Comparison of ENCODE assay signal across 23 cellular contexts in genomic region chr16:84572096-84572495, GRCh38. TPM values are rescaled to one million over a fixed set of nuclear protein-coding genes. Genes with fewer than 3 reads are reported as not detected.
DNase-seq lines count a peak whose midpoint lies in the region; ATAC-seq and TF ChIP-seq lines count a peak whose summit lies in the region.
"Had no signal": no experiment of that assay in that cellular context is flagged by ENCODE, and none has a peak within 500 bp of the region (broad histone marks: within the 10 kb centered on the region; RNA-seq: fewer than 3 reads in every experiment).

No MANE protein-coding gene starts in this region.

- no peak overlapping the region for H3K4ac ChIP-seq in H9 (ENCODE audit: low read depth, low read length)

- no peak overlapping the region for H2AK5ac ChIP-seq in H9 (ENCODE audit: insufficient read length, low read length)

- H3K27me3 Mint-ChIP-seq in activated CD8-positive, alpha-beta memory T cell treated with anti-CD3 and anti-CD28 coated beads, Interleukin-2, amount 10 ng/mL, durations not matched to agents 7 days and 5 days: no peaks in the 10 kb centered on the region
- no peaks in the 10 kb centered on the region for H3K27me3 Mint-ChIP-seq in H9 (ENCODE audit: low read depth)
- H3K27me3 Mint-ChIP-seq: activated CD4-positive, alpha-beta T cell treated with anti-CD3 and anti-CD28 coated beads for 36 hours; T-cell had no signal

- H3K27ac Mint-ChIP-seq in activated CD8-positive, alpha-beta memory T cell treated with anti-CD3 and anti-CD28 coated beads, Interleukin-2, amount 10 ng/mL, durations not matched to agents 7 days and 5 days: peak overlapping the region; percentile 53
- peak overlapping the region in 2 of 3 experiments; percentile 61 to 66; a peak in 4 of 7 replicates for H3K27ac Mint-ChIP-seq in H9
- H3K27ac Mint-ChIP-seq in stimulated activated effector memory CD8-positive, alpha-beta T cell treated with anti-CD3 and anti-CD28 coated beads, Interleukin-12 subunit alpha, Interleukin-12 subunit beta, amount 100 ng/mL, for 72 hours: peak overlapping the region; percentile 74

- no peak overlapping the region for H2AFZ ChIP-seq in H9 (ENCODE audit: low read length)

- no CpG with 5 or more reads among the region's 5 CpGs for WGBS in H9 (ENCODE audit: extremely low coverage, insufficient read length, low lambda C conversion rate)

- H3K4me1 Mint-ChIP-seq in activated CD8-positive, alpha-beta memory T cell treated with anti-CD3 and anti-CD28 coated beads, Interleukin-2, amount 10 ng/mL, durations not matched to agents 7 days and 5 days: peaks cover 73% of the 10 kb centered on the region
- H3K4me1 Mint-ChIP-seq in H9: peaks cover 11 to 12% of the 10 kb centered on the region in 2 experiments
- peaks cover 23% of the 10 kb centered on the region for H3K4me1 Mint-ChIP-seq in stimulated activated effector memory CD8-positive, alpha-beta T cell treated with anti-CD3 and anti-CD28 coated beads, Interleukin-12 subunit alpha, Interleukin-12 subunit beta, amount 100 ng/mL, for 72 hours

- H3K27ac ChIP-seq in H9 (ENCODE audit: insufficient read length, low read depth, low read length): no peak overlapping the region
- H3K27ac ChIP-seq: adrenal gland, coronary artery, pancreas, SJCRH30, upper lobe of left lung had no signal

- no peak overlapping the region for H3T11ph ChIP-seq in H9 (ENCODE audit: low read length)

- no peaks in the 10 kb centered on the region for H3K9me3 Mint-ChIP-seq in activated CD8-positive, alpha-beta memory T cell treated with anti-CD3 and anti-CD28 coated beads, Interleukin-2, amount 10 ng/mL, durations not matched to agents 7 days and 5 days (ENCODE audit: low read depth)
- peaks cover 9 to 10% of the 10 kb centered on the region in 2 experiments for H3K9me3 Mint-ChIP-seq in H9
- peaks cover 6% of the 10 kb centered on the region for H3K9me3 Mint-ChIP-seq in stimulated activated effector memory CD8-positive, alpha-beta T cell treated with anti-CD3 and anti-CD28 coated beads, Interleukin-12 subunit alpha, Interleukin-12 subunit beta, amount 100 ng/mL, for 72 hours

- H4K8ac ChIP-seq in H9 (replicated peaks; ENCODE audit: insufficient read length, low read depth, low read length): no peak overlapping the region

- CTCF ChIA-PET in activated CD8-positive, alpha-beta memory T cell treated with anti-CD3 and anti-CD28 coated beads, Interleukin-2, amount 10 ng/mL, durations not matched to agents 7 days and 5 days (lab: Charles Lee): interaction anchor here (1.0 to 2.2 kb wide), 2 partner anchors 10 to 18 kb away, joined by 3 to 8 read pairs; no protein-coding TSS in a partner anchor

- H4K91ac ChIP-seq in H9 (ENCODE audit: insufficient read length, low read depth, low read length): no peak overlapping the region

- no peak overlapping the region for H3K18ac ChIP-seq in H9 (ENCODE audit: insufficient read length, low read depth, low read length)

- peaks cover 83% of the 10 kb centered on the region for H3K36me3 Mint-ChIP-seq in activated CD8-positive, alpha-beta memory T cell treated with anti-CD3 and anti-CD28 coated beads, Interleukin-2, amount 10 ng/mL, durations not matched to agents 7 days and 5 days
- peaks cover 17 to 30% (median 20%) of the 10 kb centered on the region in 3 experiments for H3K36me3 Mint-ChIP-seq in H9 (ENCODE audit: insufficient read depth in 1 of 3, low read depth in 3 of 3)
- H3K36me3 Mint-ChIP-seq in stimulated activated effector memory CD8-positive, alpha-beta T cell treated with anti-CD3 and anti-CD28 coated beads, Interleukin-12 subunit alpha, Interleukin-12 subunit beta, amount 100 ng/mL, for 72 hours: peaks cover 51% of the 10 kb centered on the region

- ATAC-seq in activated CD8-positive, alpha-beta memory T cell treated with anti-CD3 and anti-CD28 coated beads, Interleukin-2, amount 10 ng/mL, durations not matched to agents 7 days and 5 days: no peak
- ATAC-seq in stimulated activated effector memory CD8-positive, alpha-beta T cell treated with anti-CD3 and anti-CD28 coated beads, Interleukin-12 subunit alpha, Interleukin-12 subunit beta, amount 100 ng/mL, for 72 hours: no peak
- no peak for ATAC-seq in GM18498 (IDR thresholded peaks at IDR 0.05; ENCODE audit: unreplicated experiment)
- ATAC-seq: activated CD4-positive, alpha-beta T cell treated with anti-CD3 and anti-CD28 coated beads for 36 hours; pancreas; right cardiac atrium; T-cell had no signal

- H3K56ac ChIP-seq in H9 (ENCODE audit: insufficient read length, low read depth, low read length): no peak overlapping the region

- H3K79me1 ChIP-seq in H9 (ENCODE audit: insufficient read depth, low read depth, low read length, poor library complexity, severe bottlenecking): no peaks in the 10 kb centered on the region

- H2BK5ac ChIP-seq in H9 (ENCODE audit: insufficient read length, low read length): no peak overlapping the region

- peaks cover 6% of the 10 kb centered on the region; the same call in 1 of the 2 replicates for H3K4me1 ChIP-seq in H9 (ENCODE audit: insufficient read depth, low read length)
- H3K4me1 ChIP-seq: adrenal gland, SJCRH30 had no signal

- no peak overlapping the region for H2BK12ac ChIP-seq in H9 (ENCODE audit: insufficient read length, low read depth, low read length)

- no peaks in the 10 kb centered on the region for H4K20me1 ChIP-seq in H9 (ENCODE audit: control insufficient read depth, insufficient read depth, insufficient read length)

- no peak overlapping the region for H2BK15ac ChIP-seq in H9 (ENCODE audit: low read depth, low read length)

- H3K4me3 Mint-ChIP-seq in activated CD8-positive, alpha-beta memory T cell treated with anti-CD3 and anti-CD28 coated beads, Interleukin-2, amount 10 ng/mL, durations not matched to agents 7 days and 5 days: no peak overlapping the region
- H3K4me3 Mint-ChIP-seq in H9: no peak overlapping the region
- no peak overlapping the region for H3K4me3 Mint-ChIP-seq in stimulated activated effector memory CD8-positive, alpha-beta T cell treated with anti-CD3 and anti-CD28 coated beads, Interleukin-12 subunit alpha, Interleukin-12 subunit beta, amount 100 ng/mL, for 72 hours
- H3K4me3 Mint-ChIP-seq: activated CD4-positive, alpha-beta T cell treated with anti-CD3 and anti-CD28 coated beads for 36 hours; T-cell had no signal

- no peak overlapping the region for H3K9ac ChIP-seq in H9 (ENCODE audit: extremely low read depth, insufficient read length, low read length)

- no peak overlapping the region for H2BK120ac ChIP-seq in H9 (ENCODE audit: low read depth, low read length, poor library complexity, severe bottlenecking)

- no peaks in the 10 kb centered on the region for H3K79me2 ChIP-seq in H9 (ENCODE audit: insufficient read depth, low read length)

- no peak overlapping the region for H4K5ac ChIP-seq in H9 (ENCODE audit: insufficient read length, low read depth, low read length)

- H3K4me2 ChIP-seq in H9 (ENCODE audit: insufficient read depth, insufficient read length, low read length): no peak overlapping the region

- no peak overlapping the region for H2BK20ac ChIP-seq in H9 (ENCODE audit: low read depth, low read length, poor library complexity, severe bottlenecking)

- H3K27me3 ChIP-seq in H9 (ENCODE audit: insufficient read depth, low read length): no peaks in the 10 kb centered on the region
- H3K27me3 ChIP-seq: adrenal gland, pancreas, SJCRH30, upper lobe of left lung had no signal

- no peak for DNase-seq in activated CD8-positive, alpha-beta memory T cell treated with anti-CD3 and anti-CD28 coated beads, Interleukin-2, amount 10 ng/mL, durations not matched to agents 7 days and 5 days
- DNase-seq in activated CD8-positive, alpha-beta memory T cell treated with anti-CD3 and anti-CD28 coated beads, Interleukin-2, amount 50 U/mL, for 4 hours: no peak
- DNase-seq in H9 (no peak), cerebellum (ENCODE audit: low spot score) (peak; percentile 60), NCI-H2107 treated with DMSO at 0.1 percent for 48 hours (lab: John Stamatoyannopoulos, UW; ENCODE audit: unreplicated experiment) (no peak), NCI-H524 (lab: John Stamatoyannopoulos, UW) (no peak)
- no peak for DNase-seq in stimulated activated effector memory CD8-positive, alpha-beta T cell treated with anti-CD3 and anti-CD28 coated beads, Interleukin-12 subunit alpha, Interleukin-12 subunit beta, amount 100 ng/mL, for 72 hours (ENCODE audit: low spot score in 2 of 2)
- DNase-seq: activated CD4-positive, alpha-beta T cell treated with anti-CD3 and anti-CD28 coated beads for 36 hours; adrenal gland; DMS 273 treated with DMSO at 0.1 percent for 48 hours; mammary epithelial cell; MV-4-11; NCI-H1694 treated with DMSO at 0.1 percent for 48 hours; NCI-H345; pancreas; right cardiac atrium; SJCRH30; stimulated activated CD4-positive, alpha-beta T cell treated with anti-CD3 and anti-CD28 coated beads, Interleukin-12 subunit alpha, Interleukin-12 subunit beta, amount 100 ng/mL, for 4 hours; stimulated activated CD4-positive, alpha-beta T cell treated with anti-CD3 and anti-CD28 coated beads, Interleukin-4, amount 100 ng/mL, for 4 hours; T-cell had no signal

- no peaks in the 10 kb centered on the region for H3K9me3 ChIP-seq in H9 (ENCODE audit: control insufficient read depth, low read depth, low read length)
- H3K9me3 ChIP-seq: adrenal gland, pancreas, SJCRH30 had no signal

- no peaks in the 10 kb centered on the region for H3K23me2 ChIP-seq in H9 (ENCODE audit: insufficient read length, low read depth, low read length, poor library complexity, severe bottlenecking)

- no peak overlapping the region for H3K23ac ChIP-seq in H9 (ENCODE audit: insufficient read length, low read depth, low read length)

- no peak overlapping the region; the same call in 1 of the 2 replicates for H3K14ac ChIP-seq in H9 (ENCODE audit: insufficient read depth, low read length)

- TF ChIP-seq CTCF in H9 (conservative IDR thresholded peaks at IDR 0.05): no peak

RNA-seq across cellular contexts. Expression of gene COTL1, which starts 45.8 kb away (rescaled TPM):
- total RNA-seq in activated CD8-positive, alpha-beta memory T cell treated with anti-CD3 and anti-CD28 coated beads, Interleukin-2, amount 10 ng/mL, durations not matched to agents 7 days and 5 days: 1,000 to 10,000 TPM; 1,052 to 1,190 TPM
- total RNA-seq in H9 (2021): 81.4 and 88.6 TPM in 2 replicates
- 49.2 TPM for total RNA-seq in cerebellum

Comparison
In these comparisons a context has a peak if more than half of its experiments do, and no peak if none do; other contexts are left out.
1. RNA of gene COTL1, which starts 45.8 kb away (total RNA-seq): 1,052 to 1,190 TPM in activated CD8-positive, alpha-beta memory T cell treated with anti-CD3 and anti-CD28 coated beads, Interleukin-2, amount 10 ng/mL, durations not matched to agents 7 days and 5 days; 81.4 to 88.6 TPM in H9 and 49.2 TPM in cerebellum (single experiment); every median in the first group is over 10 times any median in the second.
2. Peak in every context shown above with its lines, with median percentiles within 50 percentile points of each other: H3K27ac Mint-ChIP-seq.